In genomic region chr2:40361478-40361877, GRCh38 we compare ENCODE assay signal across 31 cellular contexts.
A peak's percentile ranks its signal among the peaks of the same experiment; 100 is the strongest.
DNase-seq lines count a peak whose midpoint lies in the region; ATAC-seq, FAIRE-seq and TF ChIP-seq lines count a peak whose summit lies in the region.
"Had no signal": no experiment of that assay in that cellular context is flagged by ENCODE, and none has a peak within 500 bp of the region (broad histone marks: within the 10 kb centered on the region; RNA-seq: fewer than 3 reads in every experiment).

No MANE protein-coding gene starts in this region.

- no peak overlapping the region for H2AFZ ChIP-seq in HepG2 (ENCODE audit: low read length)
- H2AFZ ChIP-seq in mesenchymal stem cell (ENCODE audit: low read depth, low read length): no peak overlapping the region

- CTCF ChIA-PET in HepG2 (lab: Yijun Ruan, JAX; ENCODE audit: low intra/inter-chr PET ratio, low total read pairs): no interaction called here

- intact Hi-C loops in HepG2 (cut with micrococcal nuclease; ENCODE audit: unreplicated experiment): no loop called here
- intact Hi-C loops in right lobe of liver (cut with DNase I): no loop called here
- intact Hi-C loops in esophagus muscularis mucosa (cut with DNase I): loop anchor here (10.0 kb wide), 1 partner anchor 117 kb away; no protein-coding TSS in a partner anchor

- DNase-seq in DMS153 (lab: John Stamatoyannopoulos, UW) (peak; percentile 21), DMS153 treated with DMSO at 0.1 percent for 48 hours (lab: John Stamatoyannopoulos, UW; ENCODE audit: unreplicated experiment) (no peak), HepG2 (ENCODE audit: low spot score) (no peak), right lobe of liver (no peak), esophagus muscularis mucosa (ENCODE audit: extremely low spot score) (no peak), Peyer's patch (no peak), NCI-H345 (lab: John Stamatoyannopoulos, UW) (no peak), mesenchymal stem cell (no peak)
- DNase-seq: activated CD4-positive, alpha-beta T cell treated with anti-CD3 and anti-CD28 coated beads for 36 hours; activated CD8-positive, alpha-beta T cell treated with anti-CD3 and anti-CD28 coated beads for 36 hours; activated naive CD4-positive, alpha-beta T cell treated with anti-CD3 and anti-CD28 coated beads, Interleukin-2, amount 10 ng/mL, durations not matched to agents 7 days and 5 days; adrenal gland; COR-L47; endodermal cell; foreskin keratinocyte; GOT3; heart left ventricle; kidney; midbrain; naive B cell; NCI-H1930; posterior cingulate gyrus; SJCRH30; stimulated activated CD4-positive, alpha-beta T cell treated with anti-CD3 and anti-CD28 coated beads, Interleukin-12 subunit alpha, Interleukin-12 subunit beta, amount 100 ng/mL, for 4 hours; stimulated activated CD4-positive, alpha-beta T cell treated with anti-CD3 and anti-CD28 coated beads, Interleukin-2, amount 100 ng/mL, for 48 hours; T-helper 9 cell had no signal

- H3K9ac ChIP-seq in HepG2 (ENCODE audit: insufficient read depth, low read depth, low read length): no peak overlapping the region
- no peak overlapping the region for H3K9ac ChIP-seq in mesenchymal stem cell (ENCODE audit: low read length)

- H4K8ac ChIP-seq in mesenchymal stem cell (ENCODE audit: low read length): no peak overlapping the region

- no peak overlapping the region for H2BK15ac ChIP-seq in mesenchymal stem cell (ENCODE audit: low read depth, poor library complexity, severe bottlenecking)

- H4K91ac ChIP-seq in mesenchymal stem cell (ENCODE audit: low read length): no peak overlapping the region

- no peak overlapping the region for H3K4me3 ChIP-seq in HepG2 (replicated peaks in 1 of 3; ENCODE audit: insufficient read depth in 1 of 3, low read depth in 2 of 3, low read length in 3 of 3)
- H3K4me3 ChIP-seq in right lobe of liver: no peak overlapping the region
- H3K4me3 ChIP-seq in esophagus muscularis mucosa: no peak overlapping the region
- no peak overlapping the region for H3K4me3 ChIP-seq in Peyer's patch
- no peak overlapping the region for H3K4me3 ChIP-seq in mesenchymal stem cell (ENCODE audit: insufficient read depth in 1 of 2, low read depth in 1 of 2, low read length in 2 of 2)
- H3K4me3 ChIP-seq: adrenal gland, heart left ventricle, SJCRH30, tibial nerve had no signal

- BruUV-seq in HepG2 (replicated peaks; lab: Mats Ljungman, UMichigan): no TSS peak

- no peaks in the 10 kb centered on the region for H3K9me3 ChIP-seq in HepG2 (ENCODE audit: low read length)
- H3K9me3 ChIP-seq in right lobe of liver: no peaks in the 10 kb centered on the region
- no peaks in the 10 kb centered on the region for H3K9me3 ChIP-seq in esophagus muscularis mucosa
- H3K9me3 ChIP-seq in Peyer's patch: no peaks in the 10 kb centered on the region
- H3K9me3 ChIP-seq in mesenchymal stem cell (ENCODE audit: control insufficient read depth, low read length): no peaks in the 10 kb centered on the region
- H3K9me3 ChIP-seq: adrenal gland, heart left ventricle, SJCRH30, tibial nerve had no signal

- TF ChIP-seq RAD21 in HepG2 (CRISPR knock-in tag; IDR thresholded peaks at IDR 0.05): no peak

- no peak overlapping the region for H3K4ac ChIP-seq in mesenchymal stem cell (ENCODE audit: low read depth in 1 of 2, low read length in 2 of 2)

- H3K4me1 ChIP-seq in HepG2 (ENCODE audit: insufficient read depth, low read length): no peaks in the 10 kb centered on the region
- H3K4me1 ChIP-seq in right lobe of liver: no peaks in the 10 kb centered on the region
- H3K4me1 ChIP-seq in esophagus muscularis mucosa: peaks cover 35 to 73% (median 61%) of the 10 kb centered on the region in 4 donors
- no peaks in the 10 kb centered on the region for H3K4me1 ChIP-seq in Peyer's patch
- H3K4me1 ChIP-seq in mesenchymal stem cell (ENCODE audit: control insufficient read depth, insufficient read depth, low read depth, low read length): peaks cover 3% of the 10 kb centered on the region

- H3K79me1 ChIP-seq in mesenchymal stem cell (replicated peaks; ENCODE audit: low read length, poor library complexity, severe bottlenecking): peaks cover 5% of the 10 kb centered on the region

- H3K27ac ChIP-seq in HepG2 (ENCODE audit: extremely low read length, insufficient read depth, low read length) (no peak overlapping the region), right lobe of liver (no peak overlapping the region), esophagus muscularis mucosa (replicated peaks in 1 of 4) (peak overlapping the region in 3 of 4 donors; percentile 71 to 77 (median 74)), Peyer's patch (no peak overlapping the region), mesenchymal stem cell (ENCODE audit: low read length, poor library complexity, severe bottlenecking) (no peak overlapping the region)
- H3K27ac ChIP-seq: 22Rv1, adrenal gland, C4-2B, foreskin keratinocyte, SJCRH30, tibial nerve, VCaP had no signal

- no peak overlapping the region for H2AK5ac ChIP-seq in mesenchymal stem cell (ENCODE audit: low read length, severe bottlenecking)

- in situ Hi-C loops in HepG2 (cut with HindIII; ENCODE audit: extremely low pct_ligation_motif_present, low pct_unique_long_range_greater_than_20kb): no loop called here

- no peaks in the 10 kb centered on the region for H4K20me1 ChIP-seq in HepG2 (ENCODE audit: insufficient read depth, low read length)

- no peak for ATAC-seq in HepG2
- no peak for ATAC-seq in right lobe of liver
- ATAC-seq: activated CD4-positive, alpha-beta T cell treated with anti-CD3 and anti-CD28 coated beads for 36 hours; activated CD8-positive, alpha-beta T cell treated with anti-CD3 and anti-CD28 coated beads for 36 hours; sciatic nerve had no signal

- H2BK120ac ChIP-seq in mesenchymal stem cell (ENCODE audit: low read depth, low read length): no peak overlapping the region

- TF ChIP-seq CTCF in HepG2 (CRISPR knock-in tag; IDR thresholded peaks at IDR 0.05): no peak
- no peak for TF ChIP-seq CTCF in right lobe of liver (IDR thresholded peaks at IDR 0.05)
- no peak for TF ChIP-seq CTCF in esophagus muscularis mucosa (IDR thresholded peaks at IDR 0.05)
- no peak for TF ChIP-seq CTCF in Peyer's patch (IDR thresholded peaks at IDR 0.05)

- H3K4me2 ChIP-seq in HepG2 (ENCODE audit: low read depth, low read length) (no peak overlapping the region), mesenchymal stem cell (ENCODE audit: low read length, poor library complexity, severe bottlenecking) (no peak overlapping the region)

- 3% methylated on average over 4 of the region's 4 CpGs for WGBS in HepG2 (ENCODE audit: low lambda C conversion rate)
- WGBS in right lobe of liver (ENCODE audit: insufficient coverage, low coverage, low lambda C conversion rate, missing lambda C conversion rate): 80% methylated on average over 4 of the region's 4 CpGs
- 66% methylated on average over 4 of the region's 4 CpGs for WGBS in esophagus muscularis mucosa
- WGBS in mesenchymal stem cell: 97% methylated on average over 2 of the region's 4 CpGs

- TF ChIP-seq EP300 in HepG2 (IDR thresholded peaks at IDR 0.05; ENCODE audit: low read depth in 2 of 2, low read length in 2 of 2) (no peak), HepG2 (CRISPR knock-in tag; IDR thresholded peaks at IDR 0.05; ENCODE audit: borderline replicate concordance) (no peak), esophagus muscularis mucosa (IDR thresholded peaks at IDR 0.05) (no peak)

- H2BK12ac ChIP-seq in mesenchymal stem cell (ENCODE audit: low read length in 2 of 2): no peak overlapping the region

- H3K36me3 ChIP-seq in HepG2 (replicated peaks in 1 of 2; ENCODE audit: control insufficient read depth in 1 of 2, insufficient read depth in 2 of 2, low read length in 2 of 2) (no peaks in the 10 kb centered on the region), right lobe of liver (no peaks in the 10 kb centered on the region), esophagus muscularis mucosa (no peaks in the 10 kb centered on the region), Peyer's patch (no peaks in the 10 kb centered on the region), mesenchymal stem cell (ENCODE audit: control insufficient read depth in 1 of 2, insufficient read depth in 2 of 2, low read depth in 1 of 2, low read length in 2 of 2) (no peaks in the 10 kb centered on the region)
- H3K36me3 ChIP-seq: adrenal gland, heart left ventricle, SJCRH30, tibial nerve had no signal

- H3K23ac ChIP-seq in mesenchymal stem cell (ENCODE audit: low read length in 2 of 2): no peak overlapping the region

- no peak overlapping the region for H2BK5ac ChIP-seq in mesenchymal stem cell (ENCODE audit: low read depth, low read length, poor library complexity, severe bottlenecking)

- FAIRE-seq in HepG2 (lab: Jason Lieb, UNC): no peak
- FAIRE-seq: kidney had no signal

- no peaks in the 10 kb centered on the region for H3K79me2 ChIP-seq in HepG2 (ENCODE audit: insufficient read depth, low read length)

- TF ChIP-seq POLR2A in HepG2 (IDR thresholded peaks at IDR 0.05; ENCODE audit: insufficient read depth in 1 of 2, low read depth in 2 of 2, low read length in 2 of 2): no peak
- TF ChIP-seq POLR2A in right lobe of liver (IDR thresholded peaks at IDR 0.05): no peak
- TF ChIP-seq POLR2A in esophagus muscularis mucosa (IDR thresholded peaks at IDR 0.05; ENCODE audit: low read depth): no peak
- no peak for TF ChIP-seq POLR2A in Peyer's patch (IDR thresholded peaks at IDR 0.05)

- H3K27me3 ChIP-seq in HepG2 (ENCODE audit: control insufficient read depth in 1 of 2, insufficient read depth in 2 of 2, low read length in 2 of 2): no peaks in the 10 kb centered on the region
- H3K27me3 ChIP-seq in right lobe of liver: no peaks in the 10 kb centered on the region
- H3K27me3 ChIP-seq in esophagus muscularis mucosa: no peaks in the 10 kb centered on the region
- no peaks in the 10 kb centered on the region for H3K27me3 ChIP-seq in Peyer's patch
- H3K27me3 ChIP-seq in mesenchymal stem cell (ENCODE audit: control insufficient read depth in 1 of 2, insufficient read depth in 1 of 2, low read length in 2 of 2): no peaks in the 10 kb centered on the region
- H3K27me3 ChIP-seq: adrenal gland, foreskin keratinocyte, heart left ventricle, SJCRH30, tibial nerve had no signal

- no peak overlapping the region for H3K18ac ChIP-seq in mesenchymal stem cell (ENCODE audit: low read depth in 1 of 2, low read length in 2 of 2)

- POLR2A ChIA-PET in HepG2 (lab: Yijun Ruan, JAX): no interaction called here

- no peak overlapping the region for H3K14ac ChIP-seq in mesenchymal stem cell (ENCODE audit: low read length in 2 of 2)

TF ChIP-seq in HepG2, 621 proteins besides CTCF, POLR2A, EP300 and RAD21:
- peak; percentile 60 for TF ChIP-seq ATF7 (IDR thresholded peaks at IDR 0.05)
- no peak for TF ChIP-seq ATF7 (CRISPR knock-in tag; IDR thresholded peaks at IDR 0.05)
- TF ChIP-seq ZNF792 (CRISPR knock-in tag; IDR thresholded peaks at IDR 0.05): no peak

Comparison
In these comparisons a context has a peak if more than half of its experiments do, and no peak if none do; other contexts are left out.
1. H3K27ac ChIP-seq: peak in esophagus muscularis mucosa (3 of 4); none in HepG2 (single experiment), right lobe of liver (0 of 3), Peyer's patch (0 of 4) and mesenchymal stem cell (single experiment).